8 cellular contexts compared by ENCODE assay signal in the genomic region with DNA sequence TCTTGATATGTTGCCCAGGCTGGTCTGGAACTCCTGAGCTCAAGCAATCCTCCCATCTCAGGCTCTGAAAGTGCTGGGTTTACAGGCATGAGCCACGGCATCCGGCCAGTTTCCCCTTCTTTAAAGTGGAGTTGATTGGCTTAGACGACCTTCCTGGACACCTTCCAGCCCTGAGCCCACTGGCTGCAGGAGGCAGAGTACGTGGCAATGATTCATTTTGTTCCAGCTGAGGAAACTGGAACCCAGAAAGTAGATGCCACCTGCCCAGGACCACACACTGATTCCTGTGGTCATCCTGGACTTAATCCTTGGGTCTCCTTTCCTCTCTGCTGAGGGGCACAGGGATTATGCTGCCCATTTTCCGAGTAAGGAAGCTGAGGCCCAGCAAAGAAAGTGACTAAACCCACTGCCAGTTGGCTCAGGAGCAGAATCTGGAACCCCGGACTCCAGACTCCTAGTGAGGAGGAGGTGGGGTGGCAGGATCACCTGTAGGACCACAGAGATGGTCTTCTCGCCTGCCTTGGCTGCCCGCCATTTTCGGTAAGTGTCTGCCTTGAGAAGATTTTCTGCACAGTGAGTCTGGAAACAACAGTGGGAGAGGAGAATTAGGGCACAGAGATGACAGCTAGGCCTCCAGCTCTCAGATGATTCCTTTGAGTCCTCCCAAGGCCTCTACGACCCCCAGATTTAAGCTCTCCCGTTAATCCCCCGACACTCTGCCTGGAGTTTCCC. TPM values are rescaled to one million over a fixed set of nuclear protein-coding genes. Genes with fewer than 3 reads are reported as not detected.
A peak's percentile ranks its signal among the peaks of the same experiment; 100 is the strongest.
DNase-seq lines count a peak whose midpoint lies in the region; ATAC-seq and TF ChIP-seq lines count a peak whose summit lies in the region.

No MANE protein-coding gene starts in this region.

- WGBS in testis, 2 donors: 26 to 30% methylated on average over 12 of the region's 12 CpGs

- no peaks in the 10 kb centered on the region for H3K27me3 Mint-ChIP-seq in activated naive CD8-positive, alpha-beta T cell treated with anti-CD3 and anti-CD28 coated beads for 36 hours

- H3K27ac Mint-ChIP-seq in activated naive CD8-positive, alpha-beta T cell treated with anti-CD3 and anti-CD28 coated beads for 36 hours: peak overlapping the region; percentile 90

- H3K27ac ChIP-seq in HEK293 (ENCODE audit: extremely low read depth, low read depth, low read length) (peak overlapping the region; percentile 80), testis (peak overlapping the region in 1 of 2 donors; percentile 72)

- TF ChIP-seq CTCF in HEK293 (tag by site-specific recombination; IDR thresholded peaks at IDR 0.05) (no peak), kidney epithelial cell (IDR thresholded peaks at IDR 0.05; ENCODE audit: insufficient read depth, low read length, poor library complexity, severe bottlenecking) (no peak), testis (IDR thresholded peaks at IDR 0.05) (no peak)

- H3K36me3 ChIP-seq in HEK293 (ENCODE audit: control insufficient read depth in 2 of 2, insufficient read depth in 1 of 2, low read length in 2 of 2) (peaks cover 25 to 37% of the 10 kb centered on the region in 2 experiments), kidney epithelial cell (ENCODE audit: control insufficient read depth, insufficient read depth, low read length) (no peaks in the 10 kb centered on the region), testis (ENCODE audit: low read depth, missing control alignments) (no peaks in the 10 kb centered on the region)

- intact Hi-C loops in testis (cut with DNase I; ENCODE audit: low total_unique reads): no loop called here

- H3K4me1 Mint-ChIP-seq in activated naive CD8-positive, alpha-beta T cell treated with anti-CD3 and anti-CD28 coated beads for 36 hours: peaks cover 37% of the 10 kb centered on the region

- H3K4me1 ChIP-seq in HEK293 (ENCODE audit: control insufficient read depth, insufficient read depth, low read length) (peaks cover 39% of the 10 kb centered on the region), testis (no peaks in the 10 kb centered on the region)

- H3K9me3 ChIP-seq in HEK293 (ENCODE audit: control insufficient read depth, insufficient read depth, low read depth, low read length) (no peaks in the 10 kb centered on the region), testis (no peaks in the 10 kb centered on the region)

- peak; percentile 94 for DNase-seq in A172 (ENCODE audit: low spot score)
- DNase-seq in activated naive CD8-positive, alpha-beta T cell treated with anti-CD3 and anti-CD28 coated beads for 36 hours: no peak
- DNase-seq in kidney epithelial cell (ENCODE audit: low read depth): no peak
- no peak for DNase-seq in testis
- no peak for DNase-seq in DMS114 treated with DMSO at 0.1 percent for 48 hours (lab: John Stamatoyannopoulos, UW; ENCODE audit: unreplicated experiment)
- DNase-seq in activated CD4-positive, CD25-positive, alpha-beta regulatory T cell treated with anti-CD3 and anti-CD28 coated beads, Interleukin-2, amount 50 U/mL, for 72 hours: no peak

- POLR2A ChIA-PET in HEK293 (lab: Yijun Ruan, JAX): interaction anchor here (0.7 to 2.9 kb wide), 9 partner anchors 11 to 180 kb away, joined by 3 to 23 read pairs (median 4); a partner anchor contains a TSS

- peaks cover 8% of the 10 kb centered on the region for H3K36me3 Mint-ChIP-seq in activated naive CD8-positive, alpha-beta T cell treated with anti-CD3 and anti-CD28 coated beads for 36 hours

- peak overlapping the region; percentile 73 for H3K4me3 ChIP-seq in HEK293 (ENCODE audit: low read depth, low read length)
- peak overlapping the region; percentile 81 for H3K4me3 ChIP-seq in kidney epithelial cell (ENCODE audit: low read depth, low read length)
- peak overlapping the region; percentile 71 to 73 for H3K4me3 ChIP-seq in testis

- H3K9me3 Mint-ChIP-seq in activated naive CD8-positive, alpha-beta T cell treated with anti-CD3 and anti-CD28 coated beads for 36 hours: no peaks in the 10 kb centered on the region

- CTCF ChIA-PET in HEK293 (lab: Yijun Ruan, JAX): interaction anchor here (0.6 to 12.5 kb wide), 11 partner anchors 19 to 242 kb away, joined by 3 to 167 read pairs (median 3); a partner anchor contains a TSS

- no peak for TF ChIP-seq POLR2A in testis (IDR thresholded peaks at IDR 0.05)

- no peak for ATAC-seq in GM21723 (IDR thresholded peaks at IDR 0.05; ENCODE audit: unreplicated experiment)

- peak overlapping the region; percentile 95 for H3K4me3 Mint-ChIP-seq in activated naive CD8-positive, alpha-beta T cell treated with anti-CD3 and anti-CD28 coated beads for 36 hours

- H3K27me3 ChIP-seq in kidney epithelial cell (ENCODE audit: control insufficient read depth, insufficient read depth, low read length): no peaks in the 10 kb centered on the region
- H3K27me3 ChIP-seq in testis: no peaks in the 10 kb centered on the region

TF ChIP-seq in HEK293, 187 proteins besides CTCF, POLR2A, EP300 and RAD21 (continues in another document):
- TF ChIP-seq ZNF169 (tag by site-specific recombination; IDR thresholded peaks at IDR 0.05) (no peak), ZNF138 (tag by site-specific recombination; IDR thresholded peaks at IDR 0.05; ENCODE audit: borderline replicate concordance) (no peak), GLIS1 (tag by site-specific recombination; IDR thresholded peaks at IDR 0.05) (peak; percentile 34; the same call in 1 of the 2 replicates)
- TF ChIP-seq, protein P1, sequence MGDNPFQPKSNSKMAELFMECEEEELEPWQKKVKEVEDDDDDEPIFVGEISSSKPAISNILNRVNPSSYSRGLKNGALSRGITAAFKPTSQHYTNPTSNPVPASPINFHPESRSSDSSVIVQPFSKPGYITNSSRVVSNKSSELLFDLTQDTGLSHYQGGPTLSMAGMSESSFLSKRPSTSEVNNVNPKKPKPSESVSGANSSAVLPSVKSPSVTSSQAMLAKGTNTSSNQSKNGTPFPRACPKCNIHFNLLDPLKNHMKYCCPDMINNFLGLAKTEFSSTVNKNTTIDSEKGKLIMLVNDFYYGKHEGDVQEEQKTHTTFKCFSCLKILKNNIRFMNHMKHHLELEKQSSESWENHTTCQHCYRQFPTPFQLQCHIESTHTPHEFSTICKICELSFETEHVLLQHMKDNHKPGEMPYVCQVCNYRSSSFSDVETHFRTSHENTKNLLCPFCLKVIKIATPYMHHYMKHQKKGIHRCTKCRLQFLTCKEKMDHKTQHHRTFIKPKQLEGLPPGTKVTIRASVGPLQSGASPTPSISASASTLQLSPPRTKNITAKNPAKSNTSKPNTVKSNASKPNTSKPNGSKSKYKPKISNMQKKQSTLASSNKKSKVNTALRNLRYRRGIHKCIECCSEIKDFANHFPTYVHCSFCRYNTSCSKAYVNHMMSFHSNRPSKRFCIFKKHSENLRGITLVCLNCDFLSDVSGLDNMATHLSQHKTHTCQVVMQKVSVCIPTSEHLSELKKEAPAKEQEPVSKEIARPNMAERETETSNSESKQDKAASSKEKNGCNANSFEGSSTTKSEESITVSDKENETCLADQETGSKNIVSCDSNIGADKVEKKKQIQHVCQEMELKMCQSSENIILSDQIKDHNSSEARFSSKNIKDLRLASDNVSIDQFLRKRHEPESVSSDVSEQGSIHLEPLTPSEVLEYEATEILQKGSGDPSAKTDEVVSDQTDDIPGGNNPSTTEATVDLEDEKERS (tag by site-specific recombination; IDR thresholded peaks at IDR 0.05): no peak

RNA-seq across cellular contexts. Expression of a gene that starts 0.7 kb away (rescaled TPM):
- total RNA-seq in A172 (2014; rRNA removed; shearing (Covaris generic)): 53.9 and 57.1 TPM in 2 replicates
- 10 to 100 TPM; 35.4 to 36.8 TPM for total RNA-seq in activated naive CD8-positive, alpha-beta T cell treated with anti-CD3 and anti-CD28 coated beads for 36 hours
- total RNA-seq in kidney epithelial cell: 32.9 and 38.1 TPM in 2 replicates
- 10 to 100 TPM; 40.6 to 44.8 TPM for total RNA-seq in testis
- polyA plus RNA-seq in testis (ENCODE audit: insufficient read depth, low read depth, low replicate concordance): 49.1 TPM

RNA-seq across cellular contexts. Expression of a gene that starts 1.0 kb away (rescaled TPM):
- total RNA-seq in A172 (2014; rRNA removed; shearing (Covaris generic)): 0.38 TPM in 1 of 2 replicates, not detected in the other
- total RNA-seq in activated naive CD8-positive, alpha-beta T cell treated with anti-CD3 and anti-CD28 coated beads for 36 hours: 10 to 100 TPM; 14.3 to 16.8 TPM
- total RNA-seq in kidney epithelial cell (3.1 and 5.8 TPM in 2 replicates), testis (1 to 10 TPM; 5.8 to 5.9 TPM)
- polyA plus RNA-seq in testis (ENCODE audit: insufficient read depth, low read depth, low replicate concordance): 9.9 TPM

RNA-seq across cellular contexts. Expression of a gene that starts 21.3 kb away (rescaled TPM):
- total RNA-seq in A172 (2014; rRNA removed; shearing (Covaris generic)): 22.0 and 37.2 TPM in 2 replicates
- total RNA-seq in activated naive CD8-positive, alpha-beta T cell treated with anti-CD3 and anti-CD28 coated beads for 36 hours: 10 to 100 TPM; 19.8 to 24.6 TPM
- total RNA-seq in kidney epithelial cell (49.6 and 56.2 TPM in 2 replicates), testis (10 to 100 TPM; 26.4 to 29.0 TPM)
- 6.0 TPM for polyA plus RNA-seq in testis (ENCODE audit: insufficient read depth, low read depth, low replicate concordance)

RNA-seq across cellular contexts. Expression of a gene that starts 21.8 kb away (rescaled TPM):
- 15.8 and 22.5 TPM in 2 replicates for total RNA-seq in A172 (2014; rRNA removed; shearing (Covaris generic))
- total RNA-seq in activated naive CD8-positive, alpha-beta T cell treated with anti-CD3 and anti-CD28 coated beads for 36 hours: 10 to 100 TPM; 11.7 to 14.9 TPM
- total RNA-seq in kidney epithelial cell (6.2 and 21.9 TPM in 2 replicates), testis (10 to 100 TPM; 14.6 to 17.9 TPM)
- 23.1 TPM for polyA plus RNA-seq in testis (ENCODE audit: insufficient read depth, low read depth, low replicate concordance)

RNA-seq across cellular contexts. Expression of a gene that starts 37.3 kb away (rescaled TPM):
- total RNA-seq in A172 (2014; rRNA removed; shearing (Covaris generic)): not detected in 2 replicates
- total RNA-seq in activated naive CD8-positive, alpha-beta T cell treated with anti-CD3 and anti-CD28 coated beads for 36 hours: under 1 TPM; 0.54 to 0.60 TPM
- total RNA-seq in kidney epithelial cell: 0.46 TPM in 1 of 2 replicates, not detected in the other
- total RNA-seq in testis: 10 to 100 TPM in 1 of 2 donors, 1 to 10 TPM in 1; 8.4 to 21.3 TPM
- 36.0 TPM for polyA plus RNA-seq in testis (ENCODE audit: insufficient read depth, low read depth, low replicate concordance)
